In the genomic region with DNA sequence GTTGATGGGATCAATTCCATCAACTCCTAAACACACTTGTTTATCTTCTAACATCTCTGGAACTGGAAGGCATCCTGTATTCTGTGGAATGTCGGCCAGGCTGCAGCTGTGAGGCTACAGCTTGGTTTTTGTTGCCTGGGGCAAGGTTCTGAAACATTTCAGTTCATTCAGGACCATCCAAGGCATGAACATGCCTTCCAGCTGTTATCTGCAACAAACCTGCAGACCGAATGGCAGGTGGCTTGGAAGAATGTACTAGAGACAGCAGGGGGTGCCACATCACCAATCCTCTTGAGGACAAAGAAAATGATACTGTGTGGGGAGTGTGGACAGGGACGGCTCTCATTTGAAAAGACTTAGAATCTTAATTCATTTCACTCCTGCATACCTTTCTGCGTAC, we compare ENCODE assay signal across 9 cellular contexts. TPM values are rescaled to one million over a fixed set of nuclear protein-coding genes. Genes with fewer than 3 reads are reported as not detected.
DNase-seq lines count a peak whose midpoint lies in the region; ATAC-seq and TF ChIP-seq lines count a peak whose summit lies in the region.
"Had no signal": no experiment of that assay in that cellular context is flagged by ENCODE, and none has a peak within 500 bp of the region (broad histone marks: within the 10 kb centered on the region; RNA-seq: fewer than 3 reads in every experiment).

No MANE protein-coding gene starts in this region.

- H2BK120ac ChIP-seq in trophoblast cell (ENCODE audit: insufficient read depth, low read length, poor library complexity) = no peak overlapping the region

- no peak overlapping the region for H2BK5ac ChIP-seq in trophoblast cell (ENCODE audit: low read depth, low read length, poor library complexity)

- peaks cover 39% of the 10 kb centered on the region for H3K36me3 Mint-ChIP-seq in endodermal cell (ENCODE audit: low read depth)

- no peak overlapping the region for H3K4me3 ChIP-seq in GM12865 (ENCODE audit: low read depth, low read length)
- H3K4me3 ChIP-seq in endodermal cell (ENCODE audit: low read length) = peak overlapping the region; percentile 7
- H3K4me3 ChIP-seq in trophoblast cell (ENCODE audit: low read depth, low read length) = no peak overlapping the region
- H3K4me3 ChIP-seq: body of pancreas had no signal

- H3K4me1 Mint-ChIP-seq in endodermal cell = peaks cover 28% of the 10 kb centered on the region

- no peaks in the 10 kb centered on the region for H3K79me1 ChIP-seq in trophoblast cell (ENCODE audit: low read length)

- no peak overlapping the region for H2AK5ac ChIP-seq in trophoblast cell (ENCODE audit: low read length)

- peaks cover 5% of the 10 kb centered on the region for H3K36me3 ChIP-seq in endodermal cell (ENCODE audit: control insufficient read depth, insufficient read depth, low read length)
- no peaks in the 10 kb centered on the region for H3K36me3 ChIP-seq in trophoblast cell (ENCODE audit: control insufficient read depth in 1 of 2, insufficient read depth in 2 of 2, low read length in 2 of 2)

- no peak overlapping the region for H3K23ac ChIP-seq in trophoblast cell (ENCODE audit: low read length)

- WGBS in endodermal cell (ENCODE audit: insufficient coverage in 1 of 2, insufficient read length in 1 of 2), 2 experiments = 22 to 69% methylated on average over 1 to 4 of the region's 4 CpGs
- WGBS in trophoblast cell (ENCODE audit: extremely low coverage, insufficient coverage, insufficient read length) = no CpG with 5 or more reads among the region's 4 CpGs

- no peak overlapping the region for H3K18ac ChIP-seq in trophoblast cell (ENCODE audit: low read length)

- H3K4me1 ChIP-seq in endodermal cell (ENCODE audit: control insufficient read depth, insufficient read depth, low read length) = peaks cover 9% of the 10 kb centered on the region
- H3K4me1 ChIP-seq in trophoblast cell (ENCODE audit: control insufficient read depth in 1 of 2, insufficient read depth in 2 of 2, low read length in 2 of 2) = no peaks in the 10 kb centered on the region
- H3K4me1 ChIP-seq: body of pancreas had no signal

- DNase-seq in AG09319 (ENCODE audit: extremely low read depth, low read depth) = no peak
- DNase-seq in GM12865 (ENCODE audit: low read depth) = peak; percentile 42
- peak; percentile 78 for DNase-seq in NCI-H69 (lab: John Stamatoyannopoulos, UW)
- DNase-seq in endodermal cell = no peak
- peak; percentile 99 to 100 for DNase-seq in trophoblast cell
- DNase-seq in activated CD4-positive, CD25-positive, alpha-beta regulatory T cell (lab: John Stamatoyannopoulos, UW) = no peak
- no peak for DNase-seq in HPDE6-E6E7 (ENCODE audit: extremely low spot score)

- no peak overlapping the region for H4K8ac ChIP-seq in trophoblast cell (ENCODE audit: low read depth, low read length)

- H3K27ac ChIP-seq in endodermal cell (ENCODE audit: low read depth, low read length) (peak overlapping the region; percentile 52), trophoblast cell (ENCODE audit: low read depth, low read length) (no peak overlapping the region)
- H3K27ac ChIP-seq: body of pancreas had no signal

- H3K9me3 ChIP-seq in endodermal cell (ENCODE audit: control insufficient read depth, low read length) = peaks cover 30% of the 10 kb centered on the region
- H3K9me3 ChIP-seq in trophoblast cell (ENCODE audit: insufficient read depth, low read depth, low read length) = no peaks in the 10 kb centered on the region
- H3K9me3 ChIP-seq: body of pancreas had no signal

- H3K9me3 Mint-ChIP-seq in endodermal cell = peaks cover 14% of the 10 kb centered on the region

- H3K14ac ChIP-seq in trophoblast cell (ENCODE audit: low read length) = no peak overlapping the region

- no peaks in the 10 kb centered on the region for H3K27me3 Mint-ChIP-seq in endodermal cell (ENCODE audit: insufficient read depth)

- H4K91ac ChIP-seq in trophoblast cell (ENCODE audit: low read depth, low read length) = no peak overlapping the region

- no peak overlapping the region for H3K4ac ChIP-seq in trophoblast cell (ENCODE audit: low read depth, low read length)

- H2BK12ac ChIP-seq in trophoblast cell (ENCODE audit: low read length) = no peak overlapping the region

- no peak for ATAC-seq in GM21737 (IDR thresholded peaks at IDR 0.05; ENCODE audit: unreplicated experiment)
- ATAC-seq: body of pancreas had no signal

- no peak overlapping the region for H3K27ac Mint-ChIP-seq in endodermal cell

- H3K4me3 Mint-ChIP-seq in endodermal cell = no peak overlapping the region

- H3K79me2 ChIP-seq in trophoblast cell (ENCODE audit: control insufficient read depth, insufficient read depth, low read length, poor library complexity) = no peaks in the 10 kb centered on the region

- no peak overlapping the region for H4K12ac ChIP-seq in trophoblast cell (ENCODE audit: low read depth, low read length)

- H2AFZ ChIP-seq in trophoblast cell (ENCODE audit: insufficient read depth, low read length, poor library complexity) = no peak overlapping the region

- H3K27me3 ChIP-seq in endodermal cell (ENCODE audit: control insufficient read depth, insufficient read depth, low read length, poor library complexity, severe bottlenecking) (no peaks in the 10 kb centered on the region), trophoblast cell (ENCODE audit: insufficient read depth, low read length) (no peaks in the 10 kb centered on the region)
- H3K27me3 ChIP-seq: body of pancreas had no signal

- peak overlapping the region; percentile 7 for H3K9ac ChIP-seq in endodermal cell (ENCODE audit: extremely low read depth, low read length, poor library complexity, severe bottlenecking)
- no peak overlapping the region for H3K9ac ChIP-seq in trophoblast cell (ENCODE audit: low read length)

- TF ChIP-seq CTCF in AG09319 (IDR thresholded peaks at IDR 0.05; ENCODE audit: low read depth, low read length) = peak; percentile 37
- peak; percentile 37 for TF ChIP-seq CTCF in GM12865 (IDR thresholded peaks at IDR 0.05; ENCODE audit: insufficient read depth, low read depth, low read length, missing control alignments)
- TF ChIP-seq CTCF in endodermal cell (conservative IDR thresholded peaks at IDR 0.05) = peak; percentile 26

- H3K4me2 ChIP-seq in trophoblast cell (ENCODE audit: low read length) = no peak overlapping the region

RNA-seq across cellular contexts. Expression of a gene that starts 12.4 kb away (rescaled TPM):
- 1 to 10 TPM; 1.2 to 1.8 TPM for total RNA-seq in endodermal cell
- 0.11 TPM for polyA plus RNA-seq in endodermal cell (2013, experiment 1 of 2)
- polyA plus RNA-seq in endodermal cell (2013, experiment 2 of 2) = 0.21 TPM
- polyA plus RNA-seq in trophoblast cell (2013) = not detected in 2 replicates

RNA-seq across cellular contexts. Expression of a gene that starts 34.1 kb away (rescaled TPM):
- 10 to 100 TPM; 34.9 to 47.6 TPM for total RNA-seq in endodermal cell
- polyA plus RNA-seq in endodermal cell (2013, experiment 1 of 2) = 15.4 TPM
- polyA plus RNA-seq in endodermal cell (2013, experiment 2 of 2) = 17.9 TPM
- 0.29 and 0.36 TPM in 2 replicates for polyA plus RNA-seq in trophoblast cell (2013)

Comparison
In these comparisons a context has a peak if more than half of its experiments do, and no peak if none do; other contexts are left out.
1. DNase-seq: peak in GM12865 (single experiment), NCI-H69 (single experiment) and trophoblast cell (2 of 2); none in AG09319 (single experiment), endodermal cell (single experiment), activated CD4-positive, CD25-positive, alpha-beta regulatory T cell (0 of 4) and HPDE6-E6E7 (single experiment).
2. Peak in every context shown above with its lines, with median percentiles within 50 percentile points of each other: CTCF ChIP-seq.